Comparison of ENCODE assay signal across 12 cellular contexts in the genomic region with DNA sequence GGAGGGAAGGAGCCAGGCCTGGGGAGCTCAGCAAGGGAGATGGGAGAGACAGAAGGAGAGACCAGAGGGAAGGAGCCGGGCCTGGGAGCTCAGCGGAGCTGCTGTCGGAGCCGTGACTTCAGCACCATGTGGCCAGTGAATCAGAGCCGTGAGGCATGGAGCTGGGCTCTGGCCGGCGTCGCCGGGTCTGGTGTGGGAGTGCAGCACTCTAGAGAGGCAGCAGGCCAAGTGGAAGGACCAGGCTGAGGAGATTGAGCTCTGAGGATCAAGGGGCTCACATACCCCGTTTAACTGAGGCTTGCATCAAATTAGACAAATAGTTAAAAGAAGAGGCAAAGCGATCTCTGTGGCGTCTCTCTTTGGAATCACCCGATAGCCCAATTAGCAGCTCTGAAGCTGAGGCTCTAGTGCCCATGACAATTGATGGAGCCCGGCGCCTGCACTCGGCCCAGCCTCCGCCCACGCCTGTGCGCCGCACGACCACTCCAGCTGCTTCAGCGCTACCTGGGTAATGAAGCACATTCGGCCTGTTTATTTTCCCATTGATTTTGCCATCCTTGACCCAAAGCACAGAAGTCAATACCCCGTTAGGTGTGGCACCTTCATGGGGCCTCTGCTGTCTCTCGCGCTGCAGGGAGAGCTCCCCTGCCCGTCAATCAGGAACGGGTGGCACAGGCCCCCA.
DNase-seq lines count a peak whose midpoint lies in the region; ATAC-seq lines count a peak whose summit lies in the region.
"Had no signal": no experiment of that assay in that cellular context is flagged by ENCODE, and none has a peak within 500 bp of the region (broad histone marks: within the 10 kb centered on the region; RNA-seq: fewer than 3 reads in every experiment).

No MANE protein-coding gene starts in this region.

- DNase-seq in ELR (ENCODE audit: low read depth): peak; percentile 95
- DNase-seq in SK-N-DZ (ENCODE audit: low spot score): peak; percentile 82
- DNase-seq in globus pallidus (ENCODE audit: low spot score): peak; percentile 46
- peak; percentile 66 for DNase-seq in skeletal muscle cell (ENCODE audit: low read depth)
- no peak for DNase-seq in stimulated activated naive CD8-positive, alpha-beta T cell treated with anti-CD3 and anti-CD28 coated beads, Interleukin-15, amount 100 ng/mL, for 72 hours
- no peak for DNase-seq in RPMI8226
- DNase-seq: activated effector memory CD4-positive, alpha-beta T cell treated with Interleukin-2 at 50 U/mL for 16 hours; NCI-H187 treated with DMSO at 0.1 percent for 48 hours had no signal

- H3K9me3 Mint-ChIP-seq in stimulated activated naive CD8-positive, alpha-beta T cell treated with anti-CD3 and anti-CD28 coated beads, Interleukin-15, amount 100 ng/mL, for 72 hours: no peaks in the 10 kb centered on the region
- H3K9me3 Mint-ChIP-seq: natural killer cell treated with Interleukin-12 subunit alpha and Interleukin-12 subunit beta and Interleukin-15 and Interleukin-18, amount 100 ng/mL, for 72 hours had no signal

- H3K27ac Mint-ChIP-seq in stimulated activated naive CD8-positive, alpha-beta T cell treated with anti-CD3 and anti-CD28 coated beads, Interleukin-15, amount 100 ng/mL, for 72 hours: no peak overlapping the region
- H3K27ac Mint-ChIP-seq: natural killer cell treated with Interleukin-12 subunit alpha and Interleukin-12 subunit beta and Interleukin-15 and Interleukin-18, amount 100 ng/mL, for 72 hours had no signal

- ATAC-seq in GM18868 (IDR thresholded peaks at IDR 0.05; ENCODE audit: unreplicated experiment): no peak
- no peak for ATAC-seq in stimulated activated naive CD8-positive, alpha-beta T cell treated with anti-CD3 and anti-CD28 coated beads, Interleukin-15, amount 100 ng/mL, for 72 hours
- no peak for ATAC-seq in GM18502 (IDR thresholded peaks at IDR 0.05; ENCODE audit: poor library complexity, unreplicated experiment)
- ATAC-seq: natural killer cell treated with Interleukin-12 subunit alpha and Interleukin-12 subunit beta and Interleukin-15 and Interleukin-18, amount 100 ng/mL, for 72 hours had no signal

- H3K27me3 Mint-ChIP-seq in stimulated activated naive CD8-positive, alpha-beta T cell treated with anti-CD3 and anti-CD28 coated beads, Interleukin-15, amount 100 ng/mL, for 72 hours: no peaks in the 10 kb centered on the region

- H3K4me3 ChIP-seq in skeletal muscle cell (ENCODE audit: low read depth, low read length): no peak overlapping the region
- H3K4me3 ChIP-seq: upper lobe of left lung had no signal

- H3K4me3 Mint-ChIP-seq in stimulated activated naive CD8-positive, alpha-beta T cell treated with anti-CD3 and anti-CD28 coated beads, Interleukin-15, amount 100 ng/mL, for 72 hours: no peak overlapping the region
- H3K4me3 Mint-ChIP-seq: natural killer cell treated with Interleukin-12 subunit alpha and Interleukin-12 subunit beta and Interleukin-15 and Interleukin-18, amount 100 ng/mL, for 72 hours had no signal

- peaks cover 53% of the 10 kb centered on the region for H3K4me1 Mint-ChIP-seq in stimulated activated naive CD8-positive, alpha-beta T cell treated with anti-CD3 and anti-CD28 coated beads, Interleukin-15, amount 100 ng/mL, for 72 hours

Comparison
In these comparisons a context has a peak if more than half of its experiments do, and no peak if none do; other contexts are left out.
1. DNase-seq: peak in ELR (single experiment), SK-N-DZ (single experiment), globus pallidus (single experiment) and skeletal muscle cell (single experiment); none in stimulated activated naive CD8-positive, alpha-beta T cell treated with anti-CD3 and anti-CD28 coated beads, Interleukin-15, amount 100 ng/mL, for 72 hours (0 of 2) and RPMI8226 (single experiment).